ENCODE assay signal across 1 cellular context in genomic region chr6:112018619-112019416, GRCh38.
TF ChIP-seq lines count a peak whose summit lies in the region.

No MANE protein-coding gene starts in this region.

TF ChIP-seq in HepG2, 621 proteins besides CTCF, POLR2A, EP300 and RAD21 (continued from another document and continues in another):
- no peak for TF ChIP-seq CEBPB (IDR thresholded peaks at IDR 0.05; ENCODE audit: borderline replicate concordance, low read depth, low read length)
- no peak for TF ChIP-seq U2AF2 (IDR thresholded peaks at IDR 0.05; ENCODE audit: low read depth, low read length)
- no peak for TF ChIP-seq ZNF362 (CRISPR knock-in tag; IDR thresholded peaks at IDR 0.05; ENCODE audit: borderline replicate concordance)
- peak; percentile 29; the same call in 1 of the 2 replicates for TF ChIP-seq ZNF460 (CRISPR knock-in tag; IDR thresholded peaks at IDR 0.05; ENCODE audit: borderline replicate concordance)
- no peak for TF ChIP-seq ZNF891 (CRISPR knock-in tag; IDR thresholded peaks at IDR 0.05)
- peak; percentile 50; the same call in 1 of the 2 replicates for TF ChIP-seq FOXP4 (CRISPR knock-in tag; IDR thresholded peaks at IDR 0.05)
- no peak for TF ChIP-seq SKIL (CRISPR knock-in tag; IDR thresholded peaks at IDR 0.05; ENCODE audit: borderline replicate concordance)
- TF ChIP-seq TEAD2 (CRISPR knock-in tag; IDR thresholded peaks at IDR 0.05): no peak
- no peak for TF ChIP-seq ZNF883 (CRISPR knock-in tag; IDR thresholded peaks at IDR 0.05; ENCODE audit: not compliant biosample characterization)
- TF ChIP-seq ZNF687 (CRISPR knock-in tag; IDR thresholded peaks at IDR 0.05): no peak
- no peak for TF ChIP-seq ZNF768 (CRISPR knock-in tag; IDR thresholded peaks at IDR 0.05)
- TF ChIP-seq ZNF232 (CRISPR knock-in tag; IDR thresholded peaks at IDR 0.05; ENCODE audit: borderline replicate concordance): no peak
- no peak for TF ChIP-seq ZNF740 (CRISPR knock-in tag; IDR thresholded peaks at IDR 0.05)
- peak; percentile 35; the same call in 1 of the 2 replicates for TF ChIP-seq THAP11 (CRISPR knock-in tag; IDR thresholded peaks at IDR 0.05)
- no peak; the same call in 1 of the 2 replicates for TF ChIP-seq ZNF782 (CRISPR knock-in tag; IDR thresholded peaks at IDR 0.05; ENCODE audit: borderline replicate concordance)
- TF ChIP-seq ZNF790 (CRISPR knock-in tag; IDR thresholded peaks at IDR 0.05; ENCODE audit: borderline replicate concordance): no peak
- TF ChIP-seq SIX1 (CRISPR knock-in tag; IDR thresholded peaks at IDR 0.05; ENCODE audit: borderline replicate concordance): no peak
- TF ChIP-seq MTA3 (CRISPR knock-in tag; IDR thresholded peaks at IDR 0.05): no peak
- 0 out of 2 replicates have a peak, but pooled peaks have one; percentile 59 for TF ChIP-seq HOMEZ (CRISPR knock-in tag; IDR thresholded peaks at IDR 0.05; ENCODE audit: low read depth)
- no peak for TF ChIP-seq ADNP (CRISPR knock-in tag; IDR thresholded peaks at IDR 0.05)
- TF ChIP-seq ZNF652 (CRISPR knock-in tag; IDR thresholded peaks at IDR 0.05; ENCODE audit: borderline replicate concordance, low read depth): no peak
- no peak for TF ChIP-seq ZNF770 (CRISPR knock-in tag; IDR thresholded peaks at IDR 0.05)
- no peak for TF ChIP-seq ZBTB33 (CRISPR knock-in tag; IDR thresholded peaks at IDR 0.05)
- no peak for TF ChIP-seq KDM1A (CRISPR knock-in tag; IDR thresholded peaks at IDR 0.05)
- no peak for TF ChIP-seq ZNF776 (CRISPR knock-in tag; IDR thresholded peaks at IDR 0.05)
- no peak for TF ChIP-seq ZNF275 (CRISPR knock-in tag; IDR thresholded peaks at IDR 0.05; ENCODE audit: borderline replicate concordance)
- TF ChIP-seq ZNF367 (CRISPR knock-in tag; IDR thresholded peaks at IDR 0.05; ENCODE audit: borderline replicate concordance): no peak
- TF ChIP-seq SP1 (IDR thresholded peaks at IDR 0.05): no peak
- no peak for TF ChIP-seq SP1 (CRISPR knock-in tag; IDR thresholded peaks at IDR 0.05)
- TF ChIP-seq ELK4 (CRISPR knock-in tag; IDR thresholded peaks at IDR 0.05; ENCODE audit: borderline replicate concordance): no peak
- TF ChIP-seq ZBTB3 (CRISPR knock-in tag; IDR thresholded peaks at IDR 0.05; ENCODE audit: borderline replicate concordance, low read depth): peak; percentile 63; the same call in 1 of the 2 replicates
